ENCODE assay signal across 13 cellular contexts in the genomic region with DNA sequence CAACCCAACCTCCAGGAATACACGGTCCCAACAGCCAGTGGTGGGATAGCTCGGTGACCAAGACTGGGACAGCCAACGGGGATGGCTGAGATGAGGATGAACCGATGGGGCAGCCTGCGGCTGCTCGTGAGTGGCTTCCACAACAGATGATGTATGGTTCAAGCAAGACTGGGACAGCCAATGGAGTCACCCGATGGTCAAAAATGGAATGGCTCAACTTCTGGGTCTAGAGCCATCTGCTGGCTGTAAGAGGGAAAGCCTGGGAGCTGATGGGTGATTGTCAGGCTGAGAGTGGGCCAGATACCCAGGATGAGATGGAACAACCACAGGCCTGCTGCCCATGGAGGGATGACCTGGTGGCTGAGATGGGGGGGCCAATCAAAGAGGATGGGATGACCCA. TPM values are rescaled to one million over a fixed set of nuclear protein-coding genes. Genes with fewer than 3 reads are reported as not detected.
DNase-seq lines count a peak whose midpoint lies in the region; ATAC-seq and TF ChIP-seq lines count a peak whose summit lies in the region.
"Had no signal": no experiment of that assay in that cellular context is flagged by ENCODE, and none has a peak within 500 bp of the region (broad histone marks: within the 10 kb centered on the region; RNA-seq: fewer than 3 reads in every experiment).

No MANE protein-coding gene starts in this region.

- TF ChIP-seq CTCF in heart right ventricle (IDR thresholded peaks at IDR 0.05) (peak in 5 of 9 donors; percentile 8 to 32 (median 20)), heart left ventricle (IDR thresholded peaks at IDR 0.05) (peak in 5 of 12 donors; percentile 7 to 23 (median 10)), OCI-LY1 (IDR thresholded peaks at IDR 0.05; ENCODE audit: low read length) (peak; percentile 40; the same call in 1 of the 2 replicates), fibroblast of lung (conservative IDR thresholded peaks at IDR 0.05 in 1 of 2, IDR thresholded peaks at IDR 0.05 in 1 of 2; ENCODE audit: low read depth in 1 of 2, low read length in 2 of 2) (peak; percentile 38 to 56), type B pancreatic cell (conservative IDR thresholded peaks at IDR 0.05) (peak; percentile 61), tibial nerve (IDR thresholded peaks at IDR 0.05) (no peak)

- H3K4me3 Mint-ChIP-seq in type B pancreatic cell: no peak overlapping the region
- H3K4me3 Mint-ChIP-seq: CD14-positive monocyte; effector memory CD8-positive, alpha-beta T cell had no signal

- H2AFZ ChIP-seq in OCI-LY1 (ENCODE audit: low read length) (no peak overlapping the region), fibroblast of lung (ENCODE audit: low read length) (no peak overlapping the region)

- H3K79me2 ChIP-seq in OCI-LY1 (ENCODE audit: insufficient read depth, low read length): no peaks in the 10 kb centered on the region
- no peaks in the 10 kb centered on the region for H3K79me2 ChIP-seq in fibroblast of lung (ENCODE audit: control insufficient read depth, insufficient read depth, low read length)

- peaks cover 29% of the 10 kb centered on the region for H3K4me1 Mint-ChIP-seq in type B pancreatic cell (ENCODE audit: unreplicated experiment)

- H3K4me2 ChIP-seq in OCI-LY1 (ENCODE audit: low read length) (no peak overlapping the region), fibroblast of lung (ENCODE audit: extremely low read depth, insufficient read depth, low read length) (no peak overlapping the region)

- H3K27ac Mint-ChIP-seq in type B pancreatic cell: no peak overlapping the region
- H3K27ac Mint-ChIP-seq: CD14-positive monocyte; effector memory CD8-positive, alpha-beta T cell had no signal

- H3F3A ChIP-seq in OCI-LY1 (ENCODE audit: insufficient read depth, low read length): no peaks in the 10 kb centered on the region

- TF ChIP-seq EP300 in tibial nerve (IDR thresholded peaks at IDR 0.05): no peak

- H3K27me3 ChIP-seq in heart right ventricle: no peaks in the 10 kb centered on the region
- H3K27me3 ChIP-seq in heart left ventricle: no peaks in the 10 kb centered on the region
- H3K27me3 ChIP-seq in OCI-LY1 (ENCODE audit: insufficient read depth, low read length): no peaks in the 10 kb centered on the region
- peaks cover 2% of the 10 kb centered on the region for H3K27me3 ChIP-seq in fibroblast of lung (ENCODE audit: control insufficient read depth, insufficient read depth, low read length)
- H3K27me3 ChIP-seq in tibial nerve: peaks cover 0 to 49% of the 10 kb centered on the region in 2 donors
- H3K27me3 ChIP-seq: uterus had no signal

- no peaks in the 10 kb centered on the region for H3K9me3 Mint-ChIP-seq in type B pancreatic cell
- H3K9me3 Mint-ChIP-seq: effector memory CD8-positive, alpha-beta T cell had no signal

- H3K36me3 ChIP-seq in heart right ventricle (no peaks in the 10 kb centered on the region), heart left ventricle (peaks cover 0 to 3% (median 0%) of the 10 kb centered on the region in 9 donors), OCI-LY1 (ENCODE audit: insufficient read depth, low read length) (no peaks in the 10 kb centered on the region), fibroblast of lung (ENCODE audit: control insufficient read depth, insufficient read depth, low read length) (no peaks in the 10 kb centered on the region), tibial nerve (no peaks in the 10 kb centered on the region)
- H3K36me3 ChIP-seq: uterus had no signal

- H3K36me3 Mint-ChIP-seq in type B pancreatic cell: no peaks in the 10 kb centered on the region
- H3K36me3 Mint-ChIP-seq: CD14-positive monocyte had no signal

- H3K4me1 ChIP-seq in heart right ventricle: peaks cover 2 to 34% (median 16%) of the 10 kb centered on the region in 9 donors
- H3K4me1 ChIP-seq in heart left ventricle: peaks cover 0 to 19% (median 5%) of the 10 kb centered on the region in 12 donors
- H3K4me1 ChIP-seq in OCI-LY1 (ENCODE audit: insufficient read depth, low read length, severe bottlenecking): no peaks in the 10 kb centered on the region
- peaks cover 7% of the 10 kb centered on the region for H3K4me1 ChIP-seq in fibroblast of lung (ENCODE audit: control insufficient read depth, extremely low read depth, insufficient read depth, low read length)
- H3K4me1 ChIP-seq in tibial nerve: peaks cover 0 to 12% (median 0%) of the 10 kb centered on the region in 4 donors
- H3K4me1 ChIP-seq: uterus had no signal

- no peaks in the 10 kb centered on the region for H3K9me2 ChIP-seq in OCI-LY1 (ENCODE audit: low read depth, low read length)

- intact Hi-C loops in heart right ventricle (cut with DNase I): no loop called here
- intact Hi-C loops in heart left ventricle (cut with DNase I): no loop called here

- H4K20me1 ChIP-seq in OCI-LY1 (ENCODE audit: insufficient read depth, low read length) (no peaks in the 10 kb centered on the region), fibroblast of lung (ENCODE audit: control insufficient read depth, extremely low read depth, insufficient read depth, low read length) (no peaks in the 10 kb centered on the region)

- H3K27ac ChIP-seq in heart right ventricle (no peak overlapping the region), heart left ventricle (no peak overlapping the region), OCI-LY1 (ENCODE audit: low read depth, low read length, poor library complexity, severe bottlenecking) (no peak overlapping the region), fibroblast of lung (ENCODE audit: insufficient read depth, low read length) (no peak overlapping the region), tibial nerve (no peak overlapping the region)
- H3K27ac ChIP-seq: uterus had no signal

- DNase-seq in heart right ventricle (no peak), heart left ventricle (no peak), fibroblast of lung (ENCODE audit: low read depth in 2 of 2) (no peak), type B pancreatic cell (ENCODE audit: extremely low spot score, unreplicated experiment) (no peak), NCI-H748 (lab: John Stamatoyannopoulos, UW; ENCODE audit: unreplicated experiment) (no peak), tibial nerve (ENCODE audit: low spot score in 2 of 2) (no peak)
- DNase-seq: activated effector memory CD4-positive, alpha-beta T cell treated with Interleukin-2 at 50 U/mL for 16 hours; effector memory CD8-positive, alpha-beta T cell; T-helper 2 cell; uterus had no signal

- H3K4me3 ChIP-seq in heart right ventricle (no peak overlapping the region), heart left ventricle (no peak overlapping the region), OCI-LY1 (ENCODE audit: low read depth, low read length, poor library complexity, severe bottlenecking) (no peak overlapping the region), fibroblast of lung (replicated peaks in 1 of 4; ENCODE audit: control extremely low read depth in 1 of 4, insufficient read depth in 1 of 4, low read depth in 3 of 4, low read length in 4 of 4) (no peak overlapping the region), tibial nerve (no peak overlapping the region)
- H3K4me3 ChIP-seq: uterus had no signal

- ATAC-seq in heart right ventricle (no peak), heart left ventricle (no peak), GM18873 (IDR thresholded peaks at IDR 0.05; ENCODE audit: low FRiP score, unreplicated experiment) (no peak)
- ATAC-seq: effector memory CD8-positive, alpha-beta T cell had no signal

- 95 to 97% methylated on average over 7 of the region's 7 CpGs for WGBS in heart right ventricle, 2 donors
- 96 to 97% (median 96%) methylated on average over 6 to 7 of the region's 7 CpGs for WGBS in heart left ventricle, 4 donors
- 93% methylated on average over 7 of the region's 7 CpGs for WGBS in tibial nerve, 2 donors

- H3K27me3 Mint-ChIP-seq in type B pancreatic cell: no peaks in the 10 kb centered on the region

- H3K9me3 ChIP-seq in heart right ventricle (no peaks in the 10 kb centered on the region), heart left ventricle (no peaks in the 10 kb centered on the region), OCI-LY1 (ENCODE audit: low read length) (no peaks in the 10 kb centered on the region), fibroblast of lung (ENCODE audit: control insufficient read depth, insufficient read depth, low read depth, low read length) (no peaks in the 10 kb centered on the region), tibial nerve (no peaks in the 10 kb centered on the region)
- H3K9me3 ChIP-seq: uterus had no signal

- TF ChIP-seq POLR2A in heart left ventricle (IDR thresholded peaks at IDR 0.05): no peak
- TF ChIP-seq POLR2A in tibial nerve (IDR thresholded peaks at IDR 0.05): no peak

- H3K9ac ChIP-seq in OCI-LY1 (ENCODE audit: low read length) (no peak overlapping the region), fibroblast of lung (ENCODE audit: insufficient read depth, low read length) (no peak overlapping the region)

RNA-seq across cellular contexts. Expression of a gene that starts 35.5 kb away (rescaled TPM):
- total RNA-seq in heart right ventricle (10 to 100 TPM; 11.5 to 26.1 (median 18.7) TPM), heart left ventricle (10 to 100 TPM; 12.4 to 22.7 (median 17.4) TPM), fibroblast of lung (9.2 and 25.9 TPM in 2 replicates), type B pancreatic cell (ENCODE audit: low replicate concordance) (26.5 and 37.5 TPM in 2 replicates), tibial nerve (1 to 10 TPM; 1.2 to 2.5 (median 1.8) TPM)
- polyA plus RNA-seq in heart right ventricle (10 to 100 TPM; 17.1 to 19.4 TPM), heart left ventricle (10 to 100 TPM; 13.0 to 34.7 TPM), fibroblast of lung (2.5 and 7.1 TPM in 2 replicates)
- 3.5 and 8.8 TPM in 2 replicates for polyA plus RNA-seq in fibroblast of lung (2012)
- 6.0 and 22.8 TPM in 2 replicates for polyA minus RNA-seq in fibroblast of lung (ENCODE audit: low replicate concordance)
- polyA plus RNA-seq: CD14-positive monocyte had no signal

RNA-seq across cellular contexts. Expression of a gene that starts 36.8 kb away (rescaled TPM):
- 1 to 10 TPM in 3 of 10 donors, under 1 TPM in 6, not detected in 1; 0.33 to 2.6 (median 0.70) TPM for total RNA-seq in heart right ventricle
- 1 to 10 TPM in 1 of 2 donors, under 1 TPM in 1; 0.59 to 2.6 TPM for polyA plus RNA-seq in heart right ventricle
- total RNA-seq in heart left ventricle: 1 to 10 TPM in 5 of 9 donors, under 1 TPM in 4; 0.15 to 4.2 (median 1.1) TPM
- 1 to 10 TPM in 1 of 2 donors, under 1 TPM in 1; 0.76 to 1.3 TPM for polyA plus RNA-seq in heart left ventricle
- total RNA-seq in fibroblast of lung: under 0.01 and 0.17 TPM in 2 replicates
- 0.02 TPM in 1 of 2 replicates, not detected in the other for polyA plus RNA-seq in fibroblast of lung
- polyA plus RNA-seq in fibroblast of lung (2012): not detected in 2 replicates
- not detected in 2 replicates for polyA minus RNA-seq in fibroblast of lung (ENCODE audit: low replicate concordance)
- 3.2 and 10.0 TPM in 2 replicates for total RNA-seq in type B pancreatic cell (ENCODE audit: low replicate concordance)
- 1 to 10 TPM in 2 of 4 donors, under 1 TPM in 2; 0.21 to 3.6 (median 1.0) TPM for total RNA-seq in tibial nerve
- polyA plus RNA-seq: CD14-positive monocyte had no signal

Comparison
In these comparisons a context has a peak if more than half of its experiments do, and no peak if none do; other contexts are left out.
1. CTCF ChIP-seq: peak in heart right ventricle (5 of 9), OCI-LY1 (single experiment), fibroblast of lung (2 of 2) and type B pancreatic cell (single experiment); none in tibial nerve (0 of 5).